ENCODE assay signal across 11 cellular contexts in genomic region chr3:101825904-101826445, GRCh38.
DNase-seq lines count a peak whose midpoint lies in the region; ATAC-seq lines count a peak whose summit lies in the region.
"Had no signal": no experiment of that assay in that cellular context is flagged by ENCODE, and none has a peak within 500 bp of the region (broad histone marks: within the 10 kb centered on the region; RNA-seq: fewer than 3 reads in every experiment).

No MANE protein-coding gene starts in this region.

- H3K9me3 ChIP-seq in muscle layer of colon (ENCODE audit: low read length): no peaks in the 10 kb centered on the region

- ATAC-seq in stimulated activated naive CD8-positive, alpha-beta T cell treated with anti-CD3 and anti-CD28 coated beads, Interleukin-15, Interleukin-2, amounts not matched to agents 100 U/mL and 50 U/mL, for 24 hours: no peak
- ATAC-seq in HG02642 (IDR thresholded peaks at IDR 0.05; ENCODE audit: poor library complexity, unreplicated experiment): no peak

- peaks cover 63% of the 10 kb centered on the region for H3K4me1 Mint-ChIP-seq in stimulated activated naive CD8-positive, alpha-beta T cell treated with anti-CD3 and anti-CD28 coated beads, Interleukin-15, Interleukin-2, amounts not matched to agents 100 ng/mL and 50 ng/mL, for 24 hours (ENCODE audit: low read depth)

- H3K27me3 ChIP-seq in muscle layer of colon (ENCODE audit: control insufficient read depth in 1 of 2, insufficient read depth in 2 of 2, low read length in 2 of 2): no peaks in the 10 kb centered on the region

- no peaks in the 10 kb centered on the region for H3K9me3 Mint-ChIP-seq in stimulated activated naive CD8-positive, alpha-beta T cell treated with anti-CD3 and anti-CD28 coated beads, Interleukin-15, Interleukin-2, amounts not matched to agents 100 ng/mL and 50 ng/mL, for 24 hours

- no peak for DNase-seq in stimulated activated naive CD8-positive, alpha-beta T cell treated with anti-CD3 and anti-CD28 coated beads, Interleukin-15, Interleukin-2, amounts not matched to agents 100 U/mL and 50 U/mL, for 24 hours
- peak; percentile 31 for DNase-seq in astrocyte of the hippocampus (ENCODE audit: low read depth, low spot score)
- no peak for DNase-seq in stimulated activated CD4-positive, alpha-beta T cell treated with anti-CD3 and anti-CD28 coated beads, Interleukin-4, amount 100 ng/mL, for 1 hour
- no peak for DNase-seq in stimulated activated CD4-positive, alpha-beta T cell treated with anti-CD3 and anti-CD28 coated beads, Interleukin-4, amount 100 ng/mL, for 4 hours
- no peak for DNase-seq in middle frontal gyrus (ENCODE audit: extremely low spot score, low spot score)
- DNase-seq: activated CD8-positive, alpha-beta memory T cell treated with anti-CD3 and anti-CD28 coated beads, Interleukin-2, amount 50 U/mL, for 4 hours; NK-92 treated with Interleukin-12 subunit alpha and Interleukin-12 subunit beta, amount 100 ng/mL, for 24 hours; stimulated activated CD4-positive, alpha-beta T cell treated with anti-CD3 and anti-CD28 coated beads, Interleukin-15, amount 100 ng/mL, for 24 hours had no signal

- peak overlapping the region; percentile 61 for H3K4me3 Mint-ChIP-seq in stimulated activated naive CD8-positive, alpha-beta T cell treated with anti-CD3 and anti-CD28 coated beads, Interleukin-15, Interleukin-2, amounts not matched to agents 100 ng/mL and 50 ng/mL, for 24 hours

- no peaks in the 10 kb centered on the region for H3K27me3 Mint-ChIP-seq in stimulated activated naive CD8-positive, alpha-beta T cell treated with anti-CD3 and anti-CD28 coated beads, Interleukin-15, Interleukin-2, amounts not matched to agents 100 ng/mL and 50 ng/mL, for 24 hours

- H3K36me3 Mint-ChIP-seq in stimulated activated naive CD8-positive, alpha-beta T cell treated with anti-CD3 and anti-CD28 coated beads, Interleukin-15, Interleukin-2, amounts not matched to agents 100 ng/mL and 50 ng/mL, for 24 hours (ENCODE audit: low read depth): peaks cover 37% of the 10 kb centered on the region

- peaks cover 5% of the 10 kb centered on the region for H3K36me3 ChIP-seq in muscle layer of colon (ENCODE audit: insufficient read depth, low read length)

- H3K9ac ChIP-seq in muscle layer of colon (ENCODE audit: low read length): peak overlapping the region; percentile 14

- H3K27ac Mint-ChIP-seq in stimulated activated naive CD8-positive, alpha-beta T cell treated with anti-CD3 and anti-CD28 coated beads, Interleukin-15, Interleukin-2, amounts not matched to agents 100 ng/mL and 50 ng/mL, for 24 hours: peak overlapping the region; percentile 93

- peaks cover 28% of the 10 kb centered on the region for H3K4me1 ChIP-seq in muscle layer of colon (ENCODE audit: insufficient read depth, low read length)

- peak overlapping the region; percentile 74 for H3K27ac ChIP-seq in muscle layer of colon (ENCODE audit: low read depth, low read length)

- no peak overlapping the region for H3K4me3 ChIP-seq in muscle layer of colon (ENCODE audit: low read depth in 1 of 2, low read length in 2 of 2)
